In genomic region chr2:23859234-23859633, GRCh38 we compare ENCODE assay signal across 2 cellular contexts.
TF ChIP-seq lines count a peak whose summit lies in the region.

No MANE protein-coding gene starts in this region.

TF ChIP-seq in liver, 16 proteins besides CTCF, POLR2A, EP300 and RAD21 (continued from another document):
- TF ChIP-seq, protein P1, sequence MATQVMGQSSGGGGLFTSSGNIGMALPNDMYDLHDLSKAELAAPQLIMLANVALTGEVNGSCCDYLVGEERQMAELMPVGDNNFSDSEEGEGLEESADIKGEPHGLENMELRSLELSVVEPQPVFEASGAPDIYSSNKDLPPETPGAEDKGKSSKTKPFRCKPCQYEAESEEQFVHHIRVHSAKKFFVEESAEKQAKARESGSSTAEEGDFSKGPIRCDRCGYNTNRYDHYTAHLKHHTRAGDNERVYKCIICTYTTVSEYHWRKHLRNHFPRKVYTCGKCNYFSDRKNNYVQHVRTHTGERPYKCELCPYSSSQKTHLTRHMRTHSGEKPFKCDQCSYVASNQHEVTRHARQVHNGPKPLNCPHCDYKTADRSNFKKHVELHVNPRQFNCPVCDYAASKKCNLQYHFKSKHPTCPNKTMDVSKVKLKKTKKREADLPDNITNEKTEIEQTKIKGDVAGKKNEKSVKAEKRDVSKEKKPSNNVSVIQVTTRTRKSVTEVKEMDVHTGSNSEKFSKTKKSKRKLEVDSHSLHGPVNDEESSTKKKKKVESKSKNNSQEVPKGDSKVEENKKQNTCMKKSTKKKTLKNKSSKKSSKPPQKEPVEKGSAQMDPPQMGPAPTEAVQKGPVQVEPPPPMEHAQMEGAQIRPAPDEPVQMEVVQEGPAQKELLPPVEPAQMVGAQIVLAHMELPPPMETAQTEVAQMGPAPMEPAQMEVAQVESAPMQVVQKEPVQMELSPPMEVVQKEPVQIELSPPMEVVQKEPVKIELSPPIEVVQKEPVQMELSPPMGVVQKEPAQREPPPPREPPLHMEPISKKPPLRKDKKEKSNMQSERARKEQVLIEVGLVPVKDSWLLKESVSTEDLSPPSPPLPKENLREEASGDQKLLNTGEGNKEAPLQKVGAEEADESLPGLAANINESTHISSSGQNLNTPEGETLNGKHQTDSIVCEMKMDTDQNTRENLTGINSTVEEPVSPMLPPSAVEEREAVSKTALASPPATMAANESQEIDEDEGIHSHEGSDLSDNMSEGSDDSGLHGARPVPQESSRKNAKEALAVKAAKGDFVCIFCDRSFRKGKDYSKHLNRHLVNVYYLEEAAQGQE (IDR thresholded peaks at IDR 0.05), result no peak

TF ChIP-seq in HepG2, 621 proteins besides CTCF, POLR2A, EP300 and RAD21 (continued from another document):
- TF ChIP-seq DMTF1 (CRISPR knock-in tag; IDR thresholded peaks at IDR 0.05), result no peak
- TF ChIP-seq, protein P2, sequence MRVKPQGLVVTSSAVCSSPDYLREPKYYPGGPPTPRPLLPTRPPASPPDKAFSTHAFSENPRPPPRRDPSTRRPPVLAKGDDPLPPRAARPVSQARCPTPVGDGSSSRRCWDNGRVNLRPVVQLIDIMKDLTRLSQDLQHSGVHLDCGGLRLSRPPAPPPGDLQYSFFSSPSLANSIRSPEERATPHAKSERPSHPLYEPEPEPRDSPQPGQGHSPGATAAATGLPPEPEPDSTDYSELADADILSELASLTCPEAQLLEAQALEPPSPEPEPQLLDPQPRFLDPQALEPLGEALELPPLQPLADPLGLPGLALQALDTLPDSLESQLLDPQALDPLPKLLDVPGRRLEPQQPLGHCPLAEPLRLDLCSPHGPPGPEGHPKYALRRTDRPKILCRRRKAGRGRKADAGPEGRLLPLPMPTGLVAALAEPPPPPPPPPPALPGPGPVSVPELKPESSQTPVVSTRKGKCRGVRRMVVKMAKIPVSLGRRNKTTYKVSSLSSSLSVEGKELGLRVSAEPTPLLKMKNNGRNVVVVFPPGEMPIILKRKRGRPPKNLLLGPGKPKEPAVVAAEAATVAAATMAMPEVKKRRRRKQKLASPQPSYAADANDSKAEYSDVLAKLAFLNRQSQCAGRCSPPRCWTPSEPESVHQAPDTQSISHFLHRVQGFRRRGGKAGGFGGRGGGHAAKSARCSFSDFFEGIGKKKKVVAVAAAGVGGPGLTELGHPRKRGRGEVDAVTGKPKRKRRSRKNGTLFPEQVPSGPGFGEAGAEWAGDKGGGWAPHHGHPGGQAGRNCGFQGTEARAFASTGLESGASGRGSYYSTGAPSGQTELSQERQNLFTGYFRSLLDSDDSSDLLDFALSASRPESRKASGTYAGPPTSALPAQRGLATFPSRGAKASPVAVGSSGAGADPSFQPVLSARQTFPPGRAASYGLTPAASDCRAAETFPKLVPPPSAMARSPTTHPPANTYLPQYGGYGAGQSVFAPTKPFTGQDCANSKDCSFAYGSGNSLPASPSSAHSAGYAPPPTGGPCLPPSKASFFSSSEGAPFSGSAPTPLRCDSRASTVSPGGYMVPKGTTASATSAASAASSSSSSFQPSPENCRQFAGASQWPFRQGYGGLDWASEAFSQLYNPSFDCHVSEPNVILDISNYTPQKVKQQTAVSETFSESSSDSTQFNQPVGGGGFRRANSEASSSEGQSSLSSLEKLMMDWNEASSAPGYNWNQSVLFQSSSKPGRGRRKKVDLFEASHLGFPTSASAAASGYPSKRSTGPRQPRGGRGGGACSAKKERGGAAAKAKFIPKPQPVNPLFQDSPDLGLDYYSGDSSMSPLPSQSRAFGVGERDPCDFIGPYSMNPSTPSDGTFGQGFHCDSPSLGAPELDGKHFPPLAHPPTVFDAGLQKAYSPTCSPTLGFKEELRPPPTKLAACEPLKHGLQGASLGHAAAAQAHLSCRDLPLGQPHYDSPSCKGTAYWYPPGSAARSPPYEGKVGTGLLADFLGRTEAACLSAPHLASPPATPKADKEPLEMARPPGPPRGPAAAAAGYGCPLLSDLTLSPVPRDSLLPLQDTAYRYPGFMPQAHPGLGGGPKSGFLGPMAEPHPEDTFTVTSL (CRISPR knock-in tag; IDR thresholded peaks at IDR 0.05; ENCODE audit: borderline replicate concordance), result no peak
- no peak for TF ChIP-seq DNMT3B (CRISPR knock-in tag; conservative IDR thresholded peaks at IDR 0.05)
- TF ChIP-seq BHLHE40 (IDR thresholded peaks at IDR 0.05; ENCODE audit: low read length), result no peak
- TF ChIP-seq, protein P3, sequence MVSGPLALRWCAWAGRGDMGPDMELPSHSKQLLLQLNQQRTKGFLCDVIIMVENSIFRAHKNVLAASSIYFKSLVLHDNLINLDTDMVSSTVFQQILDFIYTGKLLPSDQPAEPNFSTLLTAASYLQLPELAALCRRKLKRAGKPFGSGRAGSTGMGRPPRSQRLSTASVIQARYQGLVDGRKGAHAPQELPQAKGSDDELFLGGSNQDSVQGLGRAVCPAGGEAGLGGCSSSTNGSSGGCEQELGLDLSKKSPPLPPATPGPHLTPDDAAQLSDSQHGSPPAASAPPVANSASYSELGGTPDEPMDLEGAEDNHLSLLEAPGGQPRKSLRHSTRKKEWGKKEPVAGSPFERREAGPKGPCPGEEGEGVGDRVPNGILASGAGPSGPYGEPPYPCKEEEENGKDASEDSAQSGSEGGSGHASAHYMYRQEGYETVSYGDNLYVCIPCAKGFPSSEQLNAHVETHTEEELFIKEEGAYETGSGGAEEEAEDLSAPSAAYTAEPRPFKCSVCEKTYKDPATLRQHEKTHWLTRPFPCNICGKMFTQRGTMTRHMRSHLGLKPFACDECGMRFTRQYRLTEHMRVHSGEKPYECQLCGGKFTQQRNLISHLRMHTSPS (CRISPR knock-in tag; IDR thresholded peaks at IDR 0.05; ENCODE audit: low read depth), result no peak
- TF ChIP-seq, protein P4, sequence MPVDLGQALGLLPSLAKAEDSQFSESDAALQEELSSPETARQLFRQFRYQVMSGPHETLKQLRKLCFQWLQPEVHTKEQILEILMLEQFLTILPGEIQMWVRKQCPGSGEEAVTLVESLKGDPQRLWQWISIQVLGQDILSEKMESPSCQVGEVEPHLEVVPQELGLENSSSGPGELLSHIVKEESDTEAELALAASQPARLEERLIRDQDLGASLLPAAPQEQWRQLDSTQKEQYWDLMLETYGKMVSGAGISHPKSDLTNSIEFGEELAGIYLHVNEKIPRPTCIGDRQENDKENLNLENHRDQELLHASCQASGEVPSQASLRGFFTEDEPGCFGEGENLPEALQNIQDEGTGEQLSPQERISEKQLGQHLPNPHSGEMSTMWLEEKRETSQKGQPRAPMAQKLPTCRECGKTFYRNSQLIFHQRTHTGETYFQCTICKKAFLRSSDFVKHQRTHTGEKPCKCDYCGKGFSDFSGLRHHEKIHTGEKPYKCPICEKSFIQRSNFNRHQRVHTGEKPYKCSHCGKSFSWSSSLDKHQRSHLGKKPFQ (CRISPR knock-in tag; IDR thresholded peaks at IDR 0.05; ENCODE audit: insufficient replicate concordance), result no peak
- TF ChIP-seq AGO2 (optimal IDR thresholded peaks at IDR 0.05; ENCODE audit: low read depth, low read length), result no peak
- no peak for TF ChIP-seq IKZF4 (CRISPR knock-in tag; IDR thresholded peaks at IDR 0.05; ENCODE audit: borderline replicate concordance, low read depth, not compliant biosample characterization)
- TF ChIP-seq ZNF563 (CRISPR knock-in tag; IDR thresholded peaks at IDR 0.05), result no peak
- TF ChIP-seq ZNF557 (CRISPR knock-in tag; IDR thresholded peaks at IDR 0.05), result no peak
- TF ChIP-seq POLR2AphosphoS2 (IDR thresholded peaks at IDR 0.05; ENCODE audit: low read depth, low read length), result no peak
- no peak for TF ChIP-seq ZFP90 (CRISPR knock-in tag; IDR thresholded peaks at IDR 0.05; ENCODE audit: borderline replicate concordance)
- no peak for TF ChIP-seq ZNF124 (CRISPR knock-in tag; IDR thresholded peaks at IDR 0.05)
- no peak for TF ChIP-seq GPBP1L1 (CRISPR knock-in tag; IDR thresholded peaks at IDR 0.05)
- TF ChIP-seq IRF9 (CRISPR knock-in tag; IDR thresholded peaks at IDR 0.05; ENCODE audit: borderline replicate concordance), result no peak
- no peak for TF ChIP-seq SRY (CRISPR knock-in tag; IDR thresholded peaks at IDR 0.05)
- no peak for TF ChIP-seq ZNF687 (CRISPR knock-in tag; IDR thresholded peaks at IDR 0.05)
- no peak for TF ChIP-seq NFIC (IDR thresholded peaks at IDR 0.05; ENCODE audit: low read length)
